ENCODE assay signal across 1 cellular context in genomic region chr19:51926784-51927741, GRCh38.
A peak's percentile ranks its signal among the peaks of the same experiment; 100 is the strongest.
TF ChIP-seq lines count a peak whose summit lies in the region.

Gene ZNF613, plus strand, starts transcription at chr19:51927472. Its CDS starts 8,749 bp downstream, at chr19:51936221.

TF ChIP-seq in HepG2, 621 proteins besides CTCF, POLR2A, EP300 and RAD21 (continued from another document and continues in another):
- TF ChIP-seq PAXIP1 (CRISPR knock-in tag; conservative IDR thresholded peaks at IDR 0.05): peak; percentile 22; the same call in 1 of the 2 replicates
- no peak for TF ChIP-seq ZNF788 (CRISPR knock-in tag; IDR thresholded peaks at IDR 0.05; ENCODE audit: borderline replicate concordance)
- no peak for TF ChIP-seq GZF1 (CRISPR knock-in tag; IDR thresholded peaks at IDR 0.05)
- no peak for TF ChIP-seq NCOA5 (CRISPR knock-in tag; IDR thresholded peaks at IDR 0.05)
- TF ChIP-seq TFE3 (CRISPR knock-in tag; IDR thresholded peaks at IDR 0.05): no peak
- TF ChIP-seq DNMT1 (CRISPR knock-in tag; IDR thresholded peaks at IDR 0.05): no peak
- peak; percentile 85; the same call in 1 of the 2 replicates for TF ChIP-seq ZNF710 (CRISPR knock-in tag; IDR thresholded peaks at IDR 0.05; ENCODE audit: borderline replicate concordance)
- no peak for TF ChIP-seq ZFP36 (IDR thresholded peaks at IDR 0.05; ENCODE audit: borderline replicate concordance, low read depth, low read length, partially characterized antibody)
- TF ChIP-seq THAP8 (CRISPR knock-in tag; IDR thresholded peaks at IDR 0.05; ENCODE audit: borderline replicate concordance): no peak
- peak; percentile 87 for TF ChIP-seq ZNF501 (CRISPR knock-in tag; IDR thresholded peaks at IDR 0.05)
- TF ChIP-seq TSC22D2 (CRISPR knock-in tag; IDR thresholded peaks at IDR 0.05; ENCODE audit: borderline replicate concordance): no peak
- TF ChIP-seq SMARCC2 (IDR thresholded peaks at IDR 0.05): no peak
- TF ChIP-seq NFIC (IDR thresholded peaks at IDR 0.05; ENCODE audit: low read length): 0 out of 2 replicates have a peak, but pooled peaks have one; percentile 29
- TF ChIP-seq ZNF615 (CRISPR knock-in tag; IDR thresholded peaks at IDR 0.05; ENCODE audit: borderline replicate concordance): no peak
- no peak for TF ChIP-seq MTERF4 (CRISPR knock-in tag; IDR thresholded peaks at IDR 0.05)
- TF ChIP-seq MED8 (CRISPR knock-in tag; IDR thresholded peaks at IDR 0.05; ENCODE audit: insufficient replicate concordance): no peak
- no peak for TF ChIP-seq ZNF83 (CRISPR knock-in tag; IDR thresholded peaks at IDR 0.05; ENCODE audit: borderline replicate concordance)
- peak; percentile 38; the same call in 1 of the 2 replicates for TF ChIP-seq BRD4 (CRISPR knock-in tag; IDR thresholded peaks at IDR 0.05)
- peak; percentile 75 for TF ChIP-seq PHF20 (CRISPR knock-in tag; IDR thresholded peaks at IDR 0.05)
- TF ChIP-seq ZNF451 (CRISPR knock-in tag; IDR thresholded peaks at IDR 0.05): 0 out of 2 replicates have a peak, but pooled peaks have one; percentile 8
- TF ChIP-seq HMGA1 (CRISPR knock-in tag; conservative IDR thresholded peaks at IDR 0.05): no peak
- TF ChIP-seq E2F2 (CRISPR knock-in tag; IDR thresholded peaks at IDR 0.05; ENCODE audit: borderline replicate concordance): no peak
- TF ChIP-seq ZSCAN31 (CRISPR knock-in tag; IDR thresholded peaks at IDR 0.05; ENCODE audit: low read depth): no peak
- TF ChIP-seq TBP (CRISPR knock-in tag; IDR thresholded peaks at IDR 0.05): no peak
- TF ChIP-seq PAF1 (CRISPR knock-in tag; IDR thresholded peaks at IDR 0.05): no peak
- TF ChIP-seq AGO1 (IDR thresholded peaks at IDR 0.05; ENCODE audit: low read depth, low read length, poor library complexity, severe bottlenecking): no peak
- TF ChIP-seq ZNF331 (CRISPR knock-in tag; IDR thresholded peaks at IDR 0.05): peak; percentile 46; the same call in 1 of the 2 replicates
- no peak for TF ChIP-seq MEIS1 (CRISPR knock-in tag; IDR thresholded peaks at IDR 0.05; ENCODE audit: borderline replicate concordance)
- TF ChIP-seq ATF2 (CRISPR knock-in tag; IDR thresholded peaks at IDR 0.05): peak; percentile 35; the same call in 1 of the 2 replicates
- TF ChIP-seq ZNF878 (CRISPR knock-in tag; IDR thresholded peaks at IDR 0.05): no peak
- no peak for TF ChIP-seq KAT2B (IDR thresholded peaks at IDR 0.05; ENCODE audit: borderline replicate concordance, low read depth, low read length)
- TF ChIP-seq SKI (IDR thresholded peaks at IDR 0.05; ENCODE audit: partially characterized antibody): no peak
- TF ChIP-seq RARA (CRISPR knock-in tag; IDR thresholded peaks at IDR 0.05): peak; percentile 12; the same call in 1 of the 2 replicates
- TF ChIP-seq SIN3B (IDR thresholded peaks at IDR 0.05; ENCODE audit: low read length): 0 out of 2 replicates have a peak, but pooled peaks have one; percentile 48
- peak; percentile 62 for TF ChIP-seq MAX (IDR thresholded peaks at IDR 0.05)
- no peak for TF ChIP-seq GPN1 (CRISPR knock-in tag; IDR thresholded peaks at IDR 0.05; ENCODE audit: borderline replicate concordance)
- TF ChIP-seq ZNF850 (CRISPR knock-in tag; conservative IDR thresholded peaks at IDR 0.05): no peak
- no peak for TF ChIP-seq ARNT2 (CRISPR knock-in tag; IDR thresholded peaks at IDR 0.05; ENCODE audit: low read depth)
- TF ChIP-seq DBP (CRISPR knock-in tag; IDR thresholded peaks at IDR 0.05; ENCODE audit: not compliant biosample characterization): no peak
- no peak for TF ChIP-seq ZNF790 (CRISPR knock-in tag; IDR thresholded peaks at IDR 0.05; ENCODE audit: borderline replicate concordance)
- TF ChIP-seq MXD4 (CRISPR knock-in tag; IDR thresholded peaks at IDR 0.05): no peak
- no peak for TF ChIP-seq ZBTB8A (CRISPR knock-in tag; IDR thresholded peaks at IDR 0.05; ENCODE audit: borderline replicate concordance, low read depth)
- TF ChIP-seq ZNF672 (CRISPR knock-in tag; IDR thresholded peaks at IDR 0.05): no peak
- TF ChIP-seq GATAD1 (CRISPR knock-in tag; IDR thresholded peaks at IDR 0.05): peak; percentile 83
- TF ChIP-seq HHEX (CRISPR knock-in tag; IDR thresholded peaks at IDR 0.05): no peak
- no peak for TF ChIP-seq RFX3 (CRISPR knock-in tag; IDR thresholded peaks at IDR 0.05)
- TF ChIP-seq KDM1A (CRISPR knock-in tag; IDR thresholded peaks at IDR 0.05): no peak
- peak; percentile 32; the same call in 1 of the 2 replicates for TF ChIP-seq ELF3 (CRISPR knock-in tag; IDR thresholded peaks at IDR 0.05)
- no peak for TF ChIP-seq XBP1 (CRISPR knock-in tag; IDR thresholded peaks at IDR 0.05)
- TF ChIP-seq ZXDC (CRISPR knock-in tag; IDR thresholded peaks at IDR 0.05): no peak; the same call in 1 of the 2 replicates
- TF ChIP-seq ZNF414 (CRISPR knock-in tag; IDR thresholded peaks at IDR 0.05): no peak; the same call in 1 of the 2 replicates
- TF ChIP-seq HNRNPH1 (optimal IDR thresholded peaks at IDR 0.05; ENCODE audit: low read depth, low read length): no peak
- TF ChIP-seq AKAP8 (CRISPR knock-in tag; IDR thresholded peaks at IDR 0.05): peak; percentile 49; the same call in 1 of the 2 replicates
- no peak for TF ChIP-seq BHLHE40 (IDR thresholded peaks at IDR 0.05; ENCODE audit: low read length)
- no peak for TF ChIP-seq ZFP82 (CRISPR knock-in tag; IDR thresholded peaks at IDR 0.05; ENCODE audit: borderline replicate concordance)
- no peak for TF ChIP-seq ZKSCAN5 (CRISPR knock-in tag; IDR thresholded peaks at IDR 0.05)
